In genomic region chr1:167706363-167706762, GRCh38 we compare ENCODE assay signal across 23 cellular contexts. TPM values are rescaled to one million over a fixed set of nuclear protein-coding genes. Genes with fewer than 3 reads are reported as not detected.
DNase-seq lines count a peak whose midpoint lies in the region; ATAC-seq and TF ChIP-seq lines count a peak whose summit lies in the region.
"Had no signal": no experiment of that assay in that cellular context is flagged by ENCODE, and none has a peak within 500 bp of the region (broad histone marks: within the 10 kb centered on the region; RNA-seq: fewer than 3 reads in every experiment).

No MANE protein-coding gene starts in this region.

- H3K36me3 ChIP-seq in KMS-11 (ENCODE audit: insufficient read depth) (no peaks in the 10 kb centered on the region), iPS-20b (ENCODE audit: insufficient read depth, low read depth, low read length) (no peaks in the 10 kb centered on the region), trophoblast cell (ENCODE audit: control insufficient read depth in 1 of 2, insufficient read depth in 2 of 2, low read length in 2 of 2) (no peaks in the 10 kb centered on the region)
- H3K36me3 ChIP-seq: HAP-1, thoracic aorta had no signal

- H3K4me1 ChIP-seq in KMS-11 (ENCODE audit: low read depth, poor library complexity, severe bottlenecking), result peaks cover 40% of the 10 kb centered on the region
- H3K4me1 ChIP-seq in iPS-20b (ENCODE audit: insufficient read depth, low read length), result peaks cover 30% of the 10 kb centered on the region
- H3K4me1 ChIP-seq in trophoblast cell (ENCODE audit: control insufficient read depth in 1 of 2, insufficient read depth in 2 of 2, low read length in 2 of 2), result peaks cover 0 to 3% of the 10 kb centered on the region in 2 experiments
- H3K4me1 ChIP-seq: HAP-1, lower lobe of right lung had no signal

- H2BK120ac ChIP-seq in trophoblast cell (ENCODE audit: insufficient read depth, low read length, poor library complexity), result no peak overlapping the region

- no peaks in the 10 kb centered on the region for H3K79me1 ChIP-seq in trophoblast cell (ENCODE audit: low read length)

- H4K20me1 ChIP-seq in KMS-11 (ENCODE audit: insufficient read depth), result no peaks in the 10 kb centered on the region

- no peak overlapping the region for H2AFZ ChIP-seq in KMS-11 (ENCODE audit: low read depth)
- H2AFZ ChIP-seq in trophoblast cell (ENCODE audit: insufficient read depth, low read length, poor library complexity), result no peak overlapping the region

- H3K23ac ChIP-seq in trophoblast cell (ENCODE audit: low read length), result no peak overlapping the region

- no peak overlapping the region for H3K14ac ChIP-seq in trophoblast cell (ENCODE audit: low read length)

- DNase-seq in activated T-cell treated with anti-CD3 and anti-CD28 coated beads, Interleukin-2, amount 50 U/mL, for 72 hours, result no peak
- DNase-seq in activated T-cell treated with anti-CD3 and anti-CD28 coated beads, Interleukin-2, amount 50 U/mL, for 1 hour, result no peak
- DNase-seq in trophoblast cell, result no peak
- DNase-seq in stimulated activated naive CD4-positive, alpha-beta T cell (lab: John Stamatoyannopoulos, UW), result no peak
- DNase-seq: DND-41; dorsolateral prefrontal cortex; lower lobe of right lung; NCI-H1092 treated with DMSO at 0.1 percent for 48 hours; NCI-H1930; NCI-H774; occipital lobe; stimulated activated CD4-positive, alpha-beta T cell treated with anti-CD3 and anti-CD28 coated beads, Interleukin-2, amount 100 ng/mL, for 24 hours had no signal

- no peak overlapping the region for H2AK5ac ChIP-seq in trophoblast cell (ENCODE audit: low read length)

- peaks cover 33% of the 10 kb centered on the region for H3K4me1 Mint-ChIP-seq in activated T-cell treated with anti-CD3 and anti-CD28 coated beads, Interleukin-2, amount 50 U/mL, for 72 hours (ENCODE audit: low read depth)

- H3K9me3 ChIP-seq in iPS-20b (ENCODE audit: insufficient read depth, low read depth, low read length), result no peaks in the 10 kb centered on the region
- H3K9me3 ChIP-seq in trophoblast cell (ENCODE audit: insufficient read depth, low read depth, low read length), result no peaks in the 10 kb centered on the region
- H3K9me3 ChIP-seq: HAP-1, lower lobe of right lung, thoracic aorta had no signal

- H3K18ac ChIP-seq in trophoblast cell (ENCODE audit: low read length), result no peak overlapping the region

- TF ChIP-seq CTCF in KMS-11 (conservative IDR thresholded peaks at IDR 0.05; ENCODE audit: low read depth, low read length), result no peak

- ATAC-seq in activated T-cell treated with anti-CD3 and anti-CD28 coated beads, Interleukin-2, amount 50 U/mL, for 72 hours (replicated peaks in 1 of 2), result no peak
- ATAC-seq in HG02610 (IDR thresholded peaks at IDR 0.05; ENCODE audit: unreplicated experiment) (no peak), HG03280 (IDR thresholded peaks at IDR 0.05; ENCODE audit: unreplicated experiment) (no peak)
- ATAC-seq: activated CD4-positive, CD25-positive, alpha-beta regulatory T cell treated with anti-CD3 and anti-CD28 coated beads, Interleukin-2, amount 50 U/mL, for 24 hours; lower lobe of right lung had no signal

- H3K9me3 Mint-ChIP-seq in activated T-cell treated with anti-CD3 and anti-CD28 coated beads, Interleukin-2, amount 50 U/mL, for 72 hours, result no peaks in the 10 kb centered on the region
- H3K9me3 Mint-ChIP-seq: activated naive CD4-positive, alpha-beta T cell treated with anti-CD3 and anti-CD28 coated beads, Interleukin-2, amount 50 U/mL, for 24 hours; central memory CD8-positive, alpha-beta T cell had no signal

- H3K4me3 ChIP-seq in KMS-11 (IDR thresholded peaks at IDR 0.05; ENCODE audit: insufficient read depth, low read depth, low read length) (no peak overlapping the region), iPS-20b (ENCODE audit: low read length) (peak overlapping the region; percentile 8; the same call in 1 of the 2 replicates), trophoblast cell (ENCODE audit: low read depth, low read length) (no peak overlapping the region)
- H3K4me3 ChIP-seq: dorsolateral prefrontal cortex, HAP-1, lower lobe of right lung, smooth muscle cell, thoracic aorta had no signal

- no peak overlapping the region for H4K91ac ChIP-seq in trophoblast cell (ENCODE audit: low read depth, low read length)

- no peaks in the 10 kb centered on the region for H3K27me3 ChIP-seq in KMS-11 (ENCODE audit: insufficient read depth, low read depth)
- H3K27me3 ChIP-seq in iPS-20b (ENCODE audit: insufficient read depth, low read length), result no peaks in the 10 kb centered on the region
- no peaks in the 10 kb centered on the region for H3K27me3 ChIP-seq in trophoblast cell (ENCODE audit: insufficient read depth, low read length)

- no peak overlapping the region for H2BK5ac ChIP-seq in trophoblast cell (ENCODE audit: low read depth, low read length, poor library complexity)

- peak overlapping the region; percentile 6 for H3K27ac Mint-ChIP-seq in activated T-cell treated with anti-CD3 and anti-CD28 coated beads, Interleukin-2, amount 50 U/mL, for 72 hours

- H3K36me3 Mint-ChIP-seq in activated T-cell treated with anti-CD3 and anti-CD28 coated beads, Interleukin-2, amount 50 U/mL, for 72 hours (ENCODE audit: insufficient read depth in 2 of 2), result peaks cover 2 to 15% of the 10 kb centered on the region in 2 donors

- H3K4me2 ChIP-seq in KMS-11 (0 out of 2 replicates have a peak overlapping the region, but pooled peaks have one; percentile 5), trophoblast cell (ENCODE audit: low read length) (peak overlapping the region; percentile 20)
- H3K4me2 ChIP-seq: smooth muscle cell had no signal

- H3K4ac ChIP-seq in trophoblast cell (ENCODE audit: low read depth, low read length), result no peak overlapping the region

- H2BK12ac ChIP-seq in trophoblast cell (ENCODE audit: low read length), result no peak overlapping the region

- no peaks in the 10 kb centered on the region for H3K27me3 Mint-ChIP-seq in activated T-cell treated with anti-CD3 and anti-CD28 coated beads, Interleukin-2, amount 50 U/mL, for 72 hours (ENCODE audit: low read depth)
- H3K27me3 Mint-ChIP-seq: activated naive CD4-positive, alpha-beta T cell treated with anti-CD3 and anti-CD28 coated beads, Interleukin-2, amount 50 U/mL, for 24 hours; central memory CD8-positive, alpha-beta T cell had no signal

- H3K9ac ChIP-seq in KMS-11 (no peak overlapping the region), iPS-20b (ENCODE audit: low read depth, low read length) (peak overlapping the region; percentile 47; the same call in 1 of the 2 replicates), trophoblast cell (ENCODE audit: low read length) (no peak overlapping the region)

- no peak overlapping the region for H4K12ac ChIP-seq in trophoblast cell (ENCODE audit: low read depth, low read length)

- H4K8ac ChIP-seq in trophoblast cell (ENCODE audit: low read depth, low read length), result no peak overlapping the region

- H3K27ac ChIP-seq in KMS-11 (no peak overlapping the region), iPS-20b (ENCODE audit: low read length) (no peak overlapping the region), trophoblast cell (ENCODE audit: low read depth, low read length) (no peak overlapping the region)
- H3K27ac ChIP-seq: dorsolateral prefrontal cortex, HL-60, lower lobe of right lung, thoracic aorta had no signal

- H3K79me2 ChIP-seq in KMS-11 (ENCODE audit: insufficient read depth, low read depth) (no peaks in the 10 kb centered on the region), trophoblast cell (ENCODE audit: control insufficient read depth, insufficient read depth, low read length, poor library complexity) (no peaks in the 10 kb centered on the region)

- WGBS in trophoblast cell (ENCODE audit: extremely low coverage, insufficient coverage, insufficient read length), result no CpG with 5 or more reads among the region's 2 CpGs

- no peak overlapping the region for H3K4me3 Mint-ChIP-seq in activated T-cell treated with anti-CD3 and anti-CD28 coated beads, Interleukin-2, amount 50 U/mL, for 72 hours
- H3K4me3 Mint-ChIP-seq: activated naive CD4-positive, alpha-beta T cell treated with anti-CD3 and anti-CD28 coated beads, Interleukin-2, amount 50 U/mL, for 24 hours; central memory CD8-positive, alpha-beta T cell had no signal

RNA-seq across cellular contexts. Expression of gene MPZL1, which starts 15.4 kb away (rescaled TPM):
- 10 to 100 TPM; 17.2 to 20.9 TPM for total RNA-seq in activated T-cell treated with anti-CD3 and anti-CD28 coated beads, Interleukin-2, amount 50 U/mL, for 72 hours
- polyA plus RNA-seq in trophoblast cell (2013), result 335 and 346 TPM in 2 replicates
